12 cellular contexts compared by ENCODE assay signal in genomic region chr17:2067048-2067452, GRCh38. TPM values are rescaled to one million over a fixed set of nuclear protein-coding genes. Genes with fewer than 3 reads are reported as not detected.
DNase-seq lines count a peak whose midpoint lies in the region; ATAC-seq and TF ChIP-seq lines count a peak whose summit lies in the region.
"Had no signal": no experiment of that assay in that cellular context is flagged by ENCODE, and none has a peak within 500 bp of the region (broad histone marks: within the 10 kb centered on the region; RNA-seq: fewer than 3 reads in every experiment).

No MANE protein-coding gene starts in this region.

- H2BK15ac ChIP-seq in neuronal stem cell (ENCODE audit: low read length) = no peak overlapping the region

- H2AFZ ChIP-seq in neuronal stem cell (ENCODE audit: low read length) = no peak overlapping the region

- no peak overlapping the region for H3K4ac ChIP-seq in neuronal stem cell (ENCODE audit: low read length)

- no CpG with 5 or more reads among the region's 10 CpGs for WGBS in neuronal stem cell (ENCODE audit: extremely low coverage in 2 of 2, insufficient read length in 2 of 2, insufficient replicate concordance in 1 of 2), 2 donors

- no peak overlapping the region for H2AK5ac ChIP-seq in neuronal stem cell (ENCODE audit: low read depth, low read length)

- H3K9ac ChIP-seq in BLaER1 (peak overlapping the region; percentile 75), neuronal stem cell (ENCODE audit: low read depth, low read length, poor library complexity) (no peak overlapping the region)

- TF ChIP-seq CTCF in WERI-Rb-1 (IDR thresholded peaks at IDR 0.05; ENCODE audit: low read depth, low read length) (no peak), right atrium auricular region (IDR thresholded peaks at IDR 0.05) (no peak)

- H3K27me3 ChIP-seq in BLaER1 (no peaks in the 10 kb centered on the region), WERI-Rb-1 (ENCODE audit: insufficient read depth, low read depth, severe bottlenecking) (no peaks in the 10 kb centered on the region), right atrium auricular region (no peaks in the 10 kb centered on the region), neuronal stem cell (ENCODE audit: control insufficient read depth in 3 of 3, insufficient read depth in 3 of 3, low read depth in 1 of 3, low read length in 3 of 3) (no peaks in the 10 kb centered on the region)

- no peak overlapping the region for H2BK120ac ChIP-seq in neuronal stem cell (ENCODE audit: low read depth, low read length)

- peak; percentile 84 for DNase-seq in WERI-Rb-1
- DNase-seq in right atrium auricular region (ENCODE audit: low spot score) = no peak
- no peak for DNase-seq in sciatic nerve (ENCODE audit: low spot score)
- no peak for DNase-seq in neuronal stem cell (ENCODE audit: low spot score)
- no peak for DNase-seq in cerebellum (ENCODE audit: low spot score)
- DNase-seq: activated naive CD4-positive, alpha-beta T cell; immature natural killer cell had no signal

- H2BK12ac ChIP-seq in neuronal stem cell (ENCODE audit: low read length) = no peak overlapping the region

- H3K36me3 ChIP-seq in BLaER1 = peaks cover 28% of the 10 kb centered on the region
- peaks cover 51% of the 10 kb centered on the region for H3K36me3 ChIP-seq in WERI-Rb-1
- H3K36me3 ChIP-seq in right atrium auricular region = peaks cover 17% of the 10 kb centered on the region
- H3K36me3 ChIP-seq in neuronal stem cell (replicated peaks in 1 of 2; ENCODE audit: control insufficient read depth in 2 of 2, insufficient read depth in 2 of 2, low read length in 2 of 2) = peaks cover 26 to 93% of the 10 kb centered on the region in 2 donors

- H2BK5ac ChIP-seq in neuronal stem cell (ENCODE audit: low read length) = no peak overlapping the region

- H3K4me3 ChIP-seq in BLaER1 = peak overlapping the region; percentile 6; the same call in 1 of the 2 replicates
- no peak overlapping the region for H3K4me3 ChIP-seq in WERI-Rb-1 (ENCODE audit: low read depth, low read length)
- H3K4me3 ChIP-seq in right atrium auricular region = no peak overlapping the region
- no peak overlapping the region for H3K4me3 ChIP-seq in neuronal stem cell (ENCODE audit: low read length in 2 of 2)

- no peaks in the 10 kb centered on the region for H4K20me1 ChIP-seq in BLaER1

- H3K23ac ChIP-seq in neuronal stem cell (ENCODE audit: low read depth, low read length, poor library complexity) = no peak overlapping the region

- peak overlapping the region; percentile 88 for H3K27ac ChIP-seq in BLaER1
- H3K27ac ChIP-seq in WERI-Rb-1 = peak overlapping the region; percentile 94
- H3K27ac ChIP-seq in right atrium auricular region = peak overlapping the region; percentile 75 to 85
- H3K27ac ChIP-seq in neuronal stem cell (replicated peaks; ENCODE audit: low read length) = no peak overlapping the region
- H3K27ac ChIP-seq: epithelial cell of prostate had no signal

- ATAC-seq in sciatic nerve (peak; percentile 1), GM21447 (IDR thresholded peaks at IDR 0.05; ENCODE audit: unreplicated experiment) (no peak), HG03442 (IDR thresholded peaks at IDR 0.05; ENCODE audit: unreplicated experiment) (no peak)
- ATAC-seq: activated CD4-positive, CD25-positive, alpha-beta regulatory T cell treated with anti-CD3 and anti-CD28 coated beads, Interleukin-2, amount 50 U/mL, for 24 hours had no signal

- peaks cover 5% of the 10 kb centered on the region for H3K79me1 ChIP-seq in neuronal stem cell (ENCODE audit: low read depth, low read length)

- H3K4me2 ChIP-seq in BLaER1 (peak overlapping the region; percentile 87), neuronal stem cell (ENCODE audit: insufficient read depth, low read length, poor library complexity, severe bottlenecking) (no peak overlapping the region)

- no peak overlapping the region for H4K91ac ChIP-seq in neuronal stem cell (ENCODE audit: low read depth, low read length, poor library complexity)

- H3K18ac ChIP-seq in neuronal stem cell (ENCODE audit: low read length) = no peak overlapping the region

- no peak overlapping the region for H4K8ac ChIP-seq in neuronal stem cell (ENCODE audit: low read depth, low read length)

- H3K4me1 ChIP-seq in BLaER1 = peaks cover 100% of the 10 kb centered on the region
- H3K4me1 ChIP-seq in right atrium auricular region = peaks cover 0 to 87% of the 10 kb centered on the region in 2 donors
- H3K4me1 ChIP-seq in neuronal stem cell (ENCODE audit: control insufficient read depth in 2 of 2, insufficient read depth in 1 of 2, low read depth in 1 of 2, low read length in 2 of 2) = peaks cover 4 to 17% of the 10 kb centered on the region in 2 donors

- H3K14ac ChIP-seq in neuronal stem cell (ENCODE audit: low read length) = no peak overlapping the region

- H3K9me3 ChIP-seq in BLaER1 = no peaks in the 10 kb centered on the region
- H3K9me3 ChIP-seq in WERI-Rb-1 (ENCODE audit: severe bottlenecking) = no peaks in the 10 kb centered on the region
- no peaks in the 10 kb centered on the region for H3K9me3 ChIP-seq in right atrium auricular region
- H3K9me3 ChIP-seq in neuronal stem cell (replicated peaks in 1 of 2; ENCODE audit: control insufficient read depth in 2 of 2, insufficient read depth in 1 of 2, low read depth in 1 of 2, low read length in 2 of 2) = peaks cover 0 to 2% of the 10 kb centered on the region in 2 donors

- intact Hi-C loops in sciatic nerve (cut with DNase I) = no loop called here

RNA-seq across cellular contexts. Expression of gene HIC1, which starts 12.1 kb away (rescaled TPM):
- 10 to 100 TPM; 15.5 to 18.0 TPM for total RNA-seq in right atrium auricular region
- 85.0 TPM for total RNA-seq in sciatic nerve
- 0.08 TPM for polyA plus RNA-seq in neuronal stem cell (2013, experiment 1 of 2)
- polyA plus RNA-seq in neuronal stem cell (2013, experiment 2 of 2) = 0.04 TPM
- 9.1 TPM for total RNA-seq in cerebellum

RNA-seq across cellular contexts. Expression of gene OVCA2, which starts 25.2 kb away (rescaled TPM):
- 10 to 100 TPM; 29.6 to 31.7 TPM for total RNA-seq in right atrium auricular region
- total RNA-seq in sciatic nerve = 12.9 TPM
- polyA plus RNA-seq in neuronal stem cell (2013, experiment 1 of 2) = 13.9 TPM
- polyA plus RNA-seq in neuronal stem cell (2013, experiment 2 of 2) = 14.2 TPM
- 9.4 TPM for total RNA-seq in cerebellum

RNA-seq across cellular contexts. Expression of gene DPH1, which starts 37.1 kb away (rescaled TPM):
- total RNA-seq in right atrium auricular region (10 to 100 TPM; 17.2 to 21.6 TPM), sciatic nerve (37.7 TPM), cerebellum (26.8 TPM)
- 19.6 TPM for polyA plus RNA-seq in neuronal stem cell (2013, experiment 1 of 2)
- polyA plus RNA-seq in neuronal stem cell (2013, experiment 2 of 2) = 18.0 TPM

RNA-seq across cellular contexts. Expression of gene RTN4RL1, which starts 41.9 kb away (rescaled TPM):
- total RNA-seq in right atrium auricular region (1 to 10 TPM; 1.8 to 5.0 TPM), sciatic nerve (5.8 TPM), cerebellum (6.9 TPM)
- 4.0 TPM for polyA plus RNA-seq in neuronal stem cell (2013, experiment 1 of 2)
- polyA plus RNA-seq in neuronal stem cell (2013, experiment 2 of 2) = 3.9 TPM
